ENCODE assay signal across 9 cellular contexts in the genomic region with DNA sequence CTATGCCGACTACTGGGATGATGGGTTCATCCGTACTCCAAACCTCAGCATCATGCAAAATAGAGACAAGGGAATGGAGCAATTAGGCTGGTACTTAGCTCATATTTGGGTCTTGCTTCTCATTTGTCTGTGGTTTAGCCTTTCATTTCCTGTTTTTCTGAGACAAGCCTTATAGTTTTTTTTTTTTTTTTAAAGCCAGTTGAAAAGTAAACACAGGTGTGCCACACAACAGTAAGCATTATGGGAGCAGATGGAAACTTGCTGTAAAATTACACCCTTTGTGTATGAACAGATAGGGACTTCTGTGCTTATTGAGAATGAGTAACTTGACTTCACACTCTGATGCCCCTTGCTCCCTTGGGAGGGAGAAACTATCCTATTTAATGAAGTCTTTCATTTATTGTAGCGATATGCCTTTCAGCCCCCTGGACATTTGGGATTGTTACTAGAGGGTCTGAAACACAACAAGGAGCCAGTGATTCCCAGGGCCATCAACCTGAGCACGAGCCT. TPM values are rescaled to one million over a fixed set of nuclear protein-coding genes. Genes with fewer than 3 reads are reported as not detected.
DNase-seq lines count a peak whose midpoint lies in the region; ATAC-seq and TF ChIP-seq lines count a peak whose summit lies in the region.
"Had no signal": no experiment of that assay in that cellular context is flagged by ENCODE, and none has a peak within 500 bp of the region (broad histone marks: within the 10 kb centered on the region; RNA-seq: fewer than 3 reads in every experiment).

No MANE protein-coding gene starts in this region.

- peak overlapping the region in 1 of 2 donors; percentile 10 for H3K9ac ChIP-seq in duodenal mucosa (ENCODE audit: low read depth in 1 of 2, low read length in 2 of 2)

- no peaks in the 10 kb centered on the region for H3K27me3 Mint-ChIP-seq in activated CD8-positive, alpha-beta T cell treated with anti-CD3 and anti-CD28 coated beads for 36 hours

- peaks cover 3% of the 10 kb centered on the region for H3K4me1 Mint-ChIP-seq in activated CD8-positive, alpha-beta T cell treated with anti-CD3 and anti-CD28 coated beads for 36 hours (ENCODE audit: low read depth)

- no peaks in the 10 kb centered on the region for H3K9me3 Mint-ChIP-seq in activated CD8-positive, alpha-beta T cell treated with anti-CD3 and anti-CD28 coated beads for 36 hours

- H3K27ac Mint-ChIP-seq in activated CD8-positive, alpha-beta T cell treated with anti-CD3 and anti-CD28 coated beads for 36 hours: no peak overlapping the region

- H3K4me3 ChIP-seq in duodenal mucosa (ENCODE audit: low read depth in 1 of 2, low read length in 2 of 2): no peak overlapping the region

- DNase-seq in NCI-H128 (lab: John Stamatoyannopoulos, UW; ENCODE audit: unreplicated experiment) (peak; percentile 62), ecto neural progenitor cell (ENCODE audit: low spot score) (no peak)
- DNase-seq in activated naive CD4-positive, alpha-beta T cell (lab: John Stamatoyannopoulos, UW): no peak
- no peak for DNase-seq in activated T-cell treated with anti-CD3 and anti-CD28 coated beads, Interleukin-2, amount 50 U/mL, for 48 hours
- no peak for DNase-seq in activated CD8-positive, alpha-beta T cell treated with anti-CD3 and anti-CD28 coated beads for 36 hours

- TF ChIP-seq CTCF in activated CD8-positive, alpha-beta T cell treated with anti-CD3 and anti-CD28 coated beads for 36 hours (IDR thresholded peaks at IDR 0.05): no peak

- POLR2A ChIA-PET in activated CD8-positive, alpha-beta T cell treated with anti-CD3 and anti-CD28 coated beads for 36 hours (lab: Charles Lee): no interaction called here

- peaks cover 0 to 3% of the 10 kb centered on the region in 2 donors for H3K36me3 ChIP-seq in duodenal mucosa (ENCODE audit: control insufficient read depth in 1 of 2, insufficient read depth in 2 of 2, low read length in 2 of 2)

- H3K27me3 ChIP-seq in duodenal mucosa (ENCODE audit: control insufficient read depth in 1 of 2, insufficient read depth in 2 of 2, low read length in 2 of 2): no peaks in the 10 kb centered on the region

- H3K9me3 ChIP-seq in duodenal mucosa (ENCODE audit: control insufficient read depth in 1 of 2, low read length in 2 of 2): no peaks in the 10 kb centered on the region

- intact Hi-C loops in activated CD8-positive, alpha-beta T cell treated with anti-CD3 and anti-CD28 coated beads for 36 hours (cut with micrococcal nuclease): no loop called here

- no peaks in the 10 kb centered on the region for H3K36me3 Mint-ChIP-seq in activated CD8-positive, alpha-beta T cell treated with anti-CD3 and anti-CD28 coated beads for 36 hours (ENCODE audit: low read depth)

- peak; percentile 52 for ATAC-seq in GM18508 (IDR thresholded peaks at IDR 0.05; ENCODE audit: insufficient read depth, unreplicated experiment)
- peak; percentile 71 for ATAC-seq in HG02678 (IDR thresholded peaks at IDR 0.05; ENCODE audit: unreplicated experiment)
- ATAC-seq in activated CD8-positive, alpha-beta T cell treated with anti-CD3 and anti-CD28 coated beads for 36 hours: no peak

- peaks cover 30 to 80% of the 10 kb centered on the region in 2 donors for H3K4me1 ChIP-seq in duodenal mucosa (ENCODE audit: control insufficient read depth in 1 of 2, insufficient read depth in 2 of 2, low read length in 2 of 2)

- no peak overlapping the region for H3K4me3 Mint-ChIP-seq in activated CD8-positive, alpha-beta T cell treated with anti-CD3 and anti-CD28 coated beads for 36 hours

- H3K27ac ChIP-seq in duodenal mucosa (ENCODE audit: low read depth, low read length): peak overlapping the region; percentile 54
- H3K27ac ChIP-seq: HL-60 had no signal

- CTCF ChIA-PET in activated CD8-positive, alpha-beta T cell treated with anti-CD3 and anti-CD28 coated beads for 36 hours (lab: Charles Lee): no interaction called here

RNA-seq across cellular contexts. Expression of a gene that starts 13.7 kb away (rescaled TPM):
- total RNA-seq in activated CD8-positive, alpha-beta T cell treated with anti-CD3 and anti-CD28 coated beads for 36 hours: not detected
